ENCODE assay signal across 34 cellular contexts in the genomic region with DNA sequence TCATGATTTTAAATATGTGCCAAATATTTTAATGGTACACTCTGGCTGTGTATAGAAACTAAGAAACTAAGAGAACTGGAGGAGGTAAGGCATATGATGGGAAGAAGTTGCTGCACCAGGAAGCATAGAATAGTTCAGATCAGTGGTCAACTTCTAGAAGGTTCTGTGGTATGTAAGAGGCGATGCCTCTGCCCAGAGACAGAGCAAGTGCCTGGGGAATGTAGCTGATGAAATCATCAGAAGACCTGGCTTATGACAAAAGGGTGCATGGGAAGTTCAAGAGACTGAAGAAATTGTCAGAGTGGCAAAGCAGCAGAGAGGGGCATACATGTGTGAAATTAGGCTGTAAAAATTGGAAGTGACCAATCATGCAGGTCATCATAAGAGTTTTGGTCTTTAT.
"Had no signal": no experiment of that assay in that cellular context is flagged by ENCODE, and none has a peak within 500 bp of the region (broad histone marks: within the 10 kb centered on the region; RNA-seq: fewer than 3 reads in every experiment).

No MANE protein-coding gene starts in this region.

- H3K27me3 Mint-ChIP-seq: activated CD8-positive, alpha-beta memory T cell treated with anti-CD3 and anti-CD28 coated beads, Interleukin-2, amount 10 ng/mL, durations not matched to agents 7 days and 5 days; activated naive CD8-positive, alpha-beta T cell; brain; effector memory CD8-positive, alpha-beta T cell; stimulated activated memory B cell treated with anti-CD40 and anti-IgM and Interleukin-4, amounts not matched to agents 10 μg/mL and 1 μg/mL and 100 μg/mL, for 72 hours; stimulated activated naive CD8-positive, alpha-beta T cell treated with anti-CD3 and anti-CD28 coated beads, Interleukin-15, amount 100 ng/mL, for 72 hours; T-helper 17 cell; type B pancreatic cell had no signal

- H3K9me3 Mint-ChIP-seq: brain, nephron, type B pancreatic cell had no signal

- H3K4me1 Mint-ChIP-seq: activated CD8-positive, alpha-beta memory T cell treated with anti-CD3 and anti-CD28 coated beads, Interleukin-2, amount 10 ng/mL, durations not matched to agents 7 days and 5 days; brain; nephron; stimulated activated memory B cell treated with anti-CD40 and anti-IgM and Interleukin-4, amounts not matched to agents 10 μg/mL and 1 μg/mL and 100 μg/mL, for 72 hours; stimulated activated naive CD8-positive, alpha-beta T cell treated with anti-CD3 and anti-CD28 coated beads, Interleukin-15, amount 100 ng/mL, for 72 hours; T-helper 17 cell; WTC11 had no signal

- H3K27me3 ChIP-seq: adrenal gland, esophagus squamous epithelium, gastrocnemius medialis, left lung, right lobe of liver, uterus had no signal

- H3K4me1 ChIP-seq: adrenal gland, gastrocnemius medialis, left lung, lower lobe of right lung, right lobe of liver, uterus had no signal

- H3K36me3 ChIP-seq: adrenal gland, esophagus squamous epithelium, gastrocnemius medialis, left lung, lower lobe of right lung, right lobe of liver, uterus had no signal

- H3K36me3 Mint-ChIP-seq: activated CD8-positive, alpha-beta memory T cell treated with anti-CD3 and anti-CD28 coated beads, Interleukin-2, amount 10 ng/mL, durations not matched to agents 7 days and 5 days; activated naive CD8-positive, alpha-beta T cell; brain; stimulated activated memory B cell treated with anti-CD40 and anti-IgM and Interleukin-4, amounts not matched to agents 10 μg/mL and 1 μg/mL and 100 μg/mL, for 72 hours; type B pancreatic cell; WTC11 had no signal

- H3K27ac Mint-ChIP-seq: activated CD8-positive, alpha-beta memory T cell treated with anti-CD3 and anti-CD28 coated beads, Interleukin-2, amount 10 ng/mL, durations not matched to agents 7 days and 5 days; activated CD8-positive, alpha-beta T cell treated with anti-CD3 and anti-CD28 coated beads, Interleukin-2, amount 10 ng/mL, durations not matched to agents 7 days and 5 days; activated naive CD8-positive, alpha-beta T cell; activated T-helper 2 cell treated with anti-CD3 and anti-CD28 coated beads, Interferon-gamma antibody, Interleukin-2, Interleukin-4, amounts not matched to agents 10 μg/mL and 5 μg/mL and 100 μg/mL, durations not matched to agents 14 hours and 24 hours and 36 hours; brain; effector memory CD8-positive, alpha-beta T cell; nephron; stimulated activated memory B cell treated with anti-CD40 and anti-IgM and Interleukin-4, amounts not matched to agents 10 μg/mL and 1 μg/mL and 100 μg/mL, for 72 hours; stimulated activated naive CD8-positive, alpha-beta T cell treated with anti-CD3 and anti-CD28 coated beads, Interleukin-15, amount 100 ng/mL, for 72 hours; T-helper 17 cell; type B pancreatic cell; WTC11 had no signal

- H3K4me3 ChIP-seq: adrenal gland, esophagus squamous epithelium, gastrocnemius medialis, left lung, lower lobe of right lung, mucosa of descending colon, right lobe of liver, skin epidermis, uterus had no signal

- H3K27ac ChIP-seq: adrenal gland, gastrocnemius medialis, left lung, lower lobe of right lung, right lobe of liver, skin epidermis, uterus had no signal

- DNase-seq: activated CD4-positive, alpha-beta T cell treated with anti-CD3 and anti-CD28 coated beads, Interleukin-2, amount 50 U/mL, for 1 hour; activated CD8-positive, alpha-beta memory T cell treated with anti-CD3 and anti-CD28 coated beads, Interleukin-2, amount 10 ng/mL, durations not matched to agents 7 days and 5 days; activated CD8-positive, alpha-beta T cell treated with anti-CD3 and anti-CD28 coated beads, Interleukin-2, amount 10 ng/mL, durations not matched to agents 7 days and 5 days; activated naive CD4-positive, alpha-beta T cell treated with Interleukin-2 at 50 U/mL for 16 hours; activated T-cell treated with anti-CD3 and anti-CD28 coated beads, Interleukin-2, amount 50 U/mL, for 48 hours; adrenal gland; aorta; cortex of kidney; effector memory CD8-positive, alpha-beta T cell; esophagus squamous epithelium; gastrocnemius medialis; glutamatergic neuron; kidney glomerular epithelial cell; left lung; lower lobe of right lung; mucosa of descending colon; right lobe of liver; stimulated activated CD4-positive, alpha-beta T cell treated with anti-CD3 and anti-CD28 coated beads, Interleukin-1b, Interleukin-23, amount 100 ng/mL, for 48 hours; stimulated activated CD4-positive, alpha-beta T cell treated with anti-CD3 and anti-CD28 coated beads, Interleukin-4, amount 100 ng/mL, for 4 hours; stimulated activated CD8-positive, alpha-beta memory T cell treated with anti-CD3 and anti-CD28 coated beads, Interleukin-4, amount 100 ng/mL, for 48 hours; stimulated activated naive CD8-positive, alpha-beta T cell treated with anti-CD3 and anti-CD28 coated beads, Interleukin-15, amount 100 ng/mL, for 72 hours; substantia nigra; T-helper 17 cell; T1000; uterus had no signal

- FAIRE-seq: endothelial cell of umbilical vein had no signal

- H3K4me3 Mint-ChIP-seq: activated CD8-positive, alpha-beta memory T cell treated with anti-CD3 and anti-CD28 coated beads, Interleukin-2, amount 10 ng/mL, durations not matched to agents 7 days and 5 days; activated CD8-positive, alpha-beta T cell treated with anti-CD3 and anti-CD28 coated beads, Interleukin-2, amount 10 ng/mL, durations not matched to agents 7 days and 5 days; activated naive CD8-positive, alpha-beta T cell; brain; effector memory CD8-positive, alpha-beta T cell; nephron; stimulated activated memory B cell treated with anti-CD40 and anti-IgM and Interleukin-4, amounts not matched to agents 10 μg/mL and 1 μg/mL and 100 μg/mL, for 72 hours; stimulated activated naive CD8-positive, alpha-beta T cell treated with anti-CD3 and anti-CD28 coated beads, Interleukin-15, amount 100 ng/mL, for 72 hours; T-helper 17 cell; type B pancreatic cell; WTC11 had no signal

- H3K9me3 ChIP-seq: adrenal gland, esophagus squamous epithelium, gastrocnemius medialis, left lung, lower lobe of right lung, mucosa of descending colon, right lobe of liver, uterus had no signal
